28 cellular contexts compared by ENCODE assay signal in genomic region chr10:4822208-4822607, GRCh38.
"Had no signal": no experiment of that assay in that cellular context is flagged by ENCODE, and none has a peak within 500 bp of the region (broad histone marks: within the 10 kb centered on the region; RNA-seq: fewer than 3 reads in every experiment).

No MANE protein-coding gene starts in this region.

- DNase-seq: hippocampal formation; kidney glomerular epithelial cell; left cardiac atrium; left lung; lower lobe of right lung; naive B cell; natural killer cell; nephron progenitor cell; occipital lobe; stimulated activated CD4-positive, alpha-beta T cell treated with anti-CD3 and anti-CD28 coated beads, Interleukin-12 subunit alpha, Interleukin-12 subunit beta, amount 100 ng/mL, for 4 hours; stimulated activated CD4-positive, alpha-beta T cell treated with anti-CD3 and anti-CD28 coated beads, Interleukin-15, amount 100 ng/mL, for 24 hours; stimulated activated CD4-positive, alpha-beta T cell treated with anti-CD3 and anti-CD28 coated beads, Interleukin-2, amount 100 ng/mL, for 24 hours; stimulated activated CD4-positive, alpha-beta T cell treated with anti-CD3 and anti-CD28 coated beads, Interleukin-4, amount 100 ng/mL, for 1 hour; stimulated activated naive B cell treated with anti-CD40 and anti-IgM and Interleukin-4, amounts not matched to agents 10 μg/mL and 1 μg/mL and 100 μg/mL, for 72 hours; stimulated activated naive CD8-positive, alpha-beta T cell treated with anti-CD3 and anti-CD28 coated beads, Interleukin-15, Interleukin-2, amounts not matched to agents 100 U/mL and 50 U/mL, for 24 hours; stomach; testis; thyroid gland; transverse colon; upper lobe of left lung had no signal

- H3K27me3 ChIP-seq: right atrium auricular region, testis, thyroid gland, transverse colon, upper lobe of left lung, vagina had no signal

- H3K36me3 ChIP-seq: left lung, lower lobe of right lung, neural progenitor cell, neutrophil, right atrium auricular region, stomach, thyroid gland, transverse colon, upper lobe of left lung, vagina had no signal

- H3K4me3 Mint-ChIP-seq: naive B cell; natural killer cell; nephron progenitor cell; neural progenitor cell; stimulated activated naive B cell treated with anti-CD40 and anti-IgM and Interleukin-4, amounts not matched to agents 10 μg/mL and 1 μg/mL and 100 μg/mL, for 72 hours had no signal

- H3K4me3 ChIP-seq: left lung, lower lobe of right lung, neural progenitor cell, right atrium auricular region, skin epidermis, stomach, testis, thyroid gland, transverse colon, upper lobe of left lung, vagina had no signal

- H3K9ac ChIP-seq: neural progenitor cell had no signal

- H3K27ac Mint-ChIP-seq: naive B cell; natural killer cell; nephron progenitor cell; neural progenitor cell; progenitor cell of endocrine pancreas; stimulated activated naive B cell treated with anti-CD40 and anti-IgM and Interleukin-4, amounts not matched to agents 10 μg/mL and 1 μg/mL and 100 μg/mL, for 72 hours had no signal

- H2AFZ ChIP-seq: neural progenitor cell had no signal

- H3K9me3 ChIP-seq: left lung, lower lobe of right lung, neutrophil, right atrium auricular region, stomach, testis, thyroid gland, transverse colon, upper lobe of left lung, vagina had no signal

- H3K36me3 Mint-ChIP-seq: naive B cell, natural killer cell, neural progenitor cell had no signal

- ATAC-seq: left cardiac atrium; left lung; lower lobe of right lung; natural killer cell; sciatic nerve; stimulated activated naive B cell treated with anti-CD40 and anti-IgM and Interleukin-4, amounts not matched to agents 10 μg/mL and 1 μg/mL and 100 μg/mL, for 72 hours; stimulated activated naive CD8-positive, alpha-beta T cell treated with anti-CD3 and anti-CD28 coated beads, Interleukin-15, Interleukin-2, amounts not matched to agents 100 U/mL and 50 U/mL, for 24 hours had no signal

- FAIRE-seq: keratinocyte had no signal

- H3K4me2 ChIP-seq: neural progenitor cell had no signal

- H3K9me3 Mint-ChIP-seq: naive B cell, natural killer cell had no signal

- H3K27ac ChIP-seq: left lung, lower lobe of right lung, neural progenitor cell, neutrophil, skin epidermis, testis, transverse colon, upper lobe of left lung, vagina had no signal
